Comparison of ENCODE assay signal across 11 cellular contexts in the genomic region with DNA sequence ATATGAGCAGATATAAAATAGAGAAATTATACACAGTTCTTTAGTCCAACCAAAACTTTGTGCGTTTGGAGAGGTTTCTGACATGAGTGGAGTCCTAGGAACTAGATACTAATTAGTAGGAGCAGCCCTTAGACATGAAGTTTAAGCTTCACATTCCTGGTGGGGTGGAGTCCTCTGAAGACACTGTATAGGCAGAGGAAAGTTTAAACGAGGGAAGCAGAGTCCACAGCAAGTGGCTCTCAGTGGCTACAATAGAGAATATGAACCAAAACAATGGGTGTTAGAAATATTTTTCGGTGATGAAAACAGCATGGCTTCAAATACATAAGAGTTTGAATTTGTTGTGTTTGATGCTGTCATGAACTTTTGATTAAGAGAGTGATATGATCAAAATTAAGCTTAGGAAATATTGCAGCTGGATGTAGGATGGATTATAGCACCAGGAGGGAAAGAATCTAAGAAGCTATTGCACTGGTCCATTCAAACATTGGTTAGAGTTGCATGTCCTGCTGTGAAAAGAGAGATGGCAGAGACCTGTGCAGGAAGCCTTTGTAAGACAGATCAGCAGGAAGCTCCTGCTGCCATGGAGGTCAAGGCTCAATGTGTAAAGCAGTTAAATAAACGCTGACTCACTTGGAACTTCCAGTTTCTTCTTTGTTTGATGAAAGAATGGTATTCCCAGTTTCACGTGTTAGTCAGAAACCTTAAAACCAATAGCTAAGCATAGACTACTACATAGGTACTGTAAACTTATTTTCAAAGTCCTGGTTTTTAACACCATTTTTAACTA.
DNase-seq lines count a peak whose midpoint lies in the region; ATAC-seq and TF ChIP-seq lines count a peak whose summit lies in the region.
"Had no signal": no experiment of that assay in that cellular context is flagged by ENCODE, and none has a peak within 500 bp of the region (broad histone marks: within the 10 kb centered on the region; RNA-seq: fewer than 3 reads in every experiment).

No MANE protein-coding gene starts in this region.

- no peaks in the 10 kb centered on the region for H3K27me3 Mint-ChIP-seq in Calu3 (ENCODE audit: unreplicated experiment)
- H3K27me3 Mint-ChIP-seq: activated naive CD8-positive, alpha-beta T cell had no signal

- CTCF ChIA-PET in Calu3 (lab: Charles Lee): no interaction called here

- H3K4me1 ChIP-seq in mucosa of descending colon (ENCODE audit: low read depth): no peaks in the 10 kb centered on the region

- H3K36me3 ChIP-seq in mucosa of descending colon (ENCODE audit: low read depth): no peaks in the 10 kb centered on the region

- BruUV-seq in Calu3 (replicated peaks; lab: Mats Ljungman, UMichigan): no TSS peak

- no peak overlapping the region for H3K4me3 ChIP-seq in mucosa of descending colon

- peaks cover 8% of the 10 kb centered on the region for H3K4me1 Mint-ChIP-seq in Calu3 (ENCODE audit: low read depth, unreplicated experiment)

- H3K9me3 Mint-ChIP-seq in Calu3 (ENCODE audit: low read depth, unreplicated experiment): no peaks in the 10 kb centered on the region

- ATAC-seq in mucosa of descending colon (peak; percentile 94), HG03354 (IDR thresholded peaks at IDR 0.05; ENCODE audit: poor library complexity, severe bottlenecking, unreplicated experiment) (no peak)

- no peaks in the 10 kb centered on the region for H3K9me3 ChIP-seq in mucosa of descending colon

- no peak for TF ChIP-seq CTCF in mucosa of descending colon (IDR thresholded peaks at IDR 0.05)
- TF ChIP-seq CTCF in Calu3 (IDR thresholded peaks at IDR 0.05; ENCODE audit: unreplicated experiment): no peak
- TF ChIP-seq CTCF in GM20000 (IDR thresholded peaks at IDR 0.05; ENCODE audit: extremely low read depth, missing control alignments): no peak

- no peak overlapping the region for H3K27ac Mint-ChIP-seq in Calu3 (ENCODE audit: unreplicated experiment)
- H3K27ac Mint-ChIP-seq: activated naive CD8-positive, alpha-beta T cell had no signal

- no peak overlapping the region for H3K4me3 Mint-ChIP-seq in Calu3 (ENCODE audit: low read depth, unreplicated experiment)
- H3K4me3 Mint-ChIP-seq: activated naive CD8-positive, alpha-beta T cell had no signal

- intact Hi-C loops in mucosa of descending colon (cut with DNase I, micrococcal nuclease): no loop called here
- intact Hi-C loops in Calu3 (cut with micrococcal nuclease; ENCODE audit: unreplicated experiment): no loop called here

- no peaks in the 10 kb centered on the region for H3K36me3 Mint-ChIP-seq in Calu3 (ENCODE audit: insufficient read depth, unreplicated experiment)

- DNase-seq in GF-D8 (lab: John Stamatoyannopoulos, UW): peak; percentile 18
- peak; percentile 89 for DNase-seq in NCI-H146 treated with DMSO at 0.1 percent for 48 hours (lab: John Stamatoyannopoulos, UW; ENCODE audit: unreplicated experiment)
- DNase-seq in dermis microvascular lymphatic vessel endothelial cell (ENCODE audit: low read depth in 2 of 2): peak; percentile 58 to 94
- DNase-seq in mucosa of descending colon: peak in 1 of 3 donors; percentile 11
- no peak for DNase-seq in Calu3
- no peak for DNase-seq in NCI-H2171 treated with DMSO at 0.1 percent for 48 hours (lab: John Stamatoyannopoulos, UW)
- DNase-seq in GM20000 (ENCODE audit: low spot score): no peak
- DNase-seq: activated CD4-positive, CD25-positive, alpha-beta regulatory T cell; NCI-H526 had no signal

Comparison
In these comparisons a context has a peak if more than half of its experiments do, and no peak if none do; other contexts are left out.
1. DNase-seq: peak in GF-D8 (single experiment), NCI-H146 treated with DMSO at 0.1 percent for 48 hours (single experiment) and dermis microvascular lymphatic vessel endothelial cell (2 of 2); none in Calu3 (single experiment), NCI-H2171 treated with DMSO at 0.1 percent for 48 hours (single experiment) and GM20000 (single experiment).